Comparison of ENCODE assay signal across 8 cellular contexts in the genomic region with DNA sequence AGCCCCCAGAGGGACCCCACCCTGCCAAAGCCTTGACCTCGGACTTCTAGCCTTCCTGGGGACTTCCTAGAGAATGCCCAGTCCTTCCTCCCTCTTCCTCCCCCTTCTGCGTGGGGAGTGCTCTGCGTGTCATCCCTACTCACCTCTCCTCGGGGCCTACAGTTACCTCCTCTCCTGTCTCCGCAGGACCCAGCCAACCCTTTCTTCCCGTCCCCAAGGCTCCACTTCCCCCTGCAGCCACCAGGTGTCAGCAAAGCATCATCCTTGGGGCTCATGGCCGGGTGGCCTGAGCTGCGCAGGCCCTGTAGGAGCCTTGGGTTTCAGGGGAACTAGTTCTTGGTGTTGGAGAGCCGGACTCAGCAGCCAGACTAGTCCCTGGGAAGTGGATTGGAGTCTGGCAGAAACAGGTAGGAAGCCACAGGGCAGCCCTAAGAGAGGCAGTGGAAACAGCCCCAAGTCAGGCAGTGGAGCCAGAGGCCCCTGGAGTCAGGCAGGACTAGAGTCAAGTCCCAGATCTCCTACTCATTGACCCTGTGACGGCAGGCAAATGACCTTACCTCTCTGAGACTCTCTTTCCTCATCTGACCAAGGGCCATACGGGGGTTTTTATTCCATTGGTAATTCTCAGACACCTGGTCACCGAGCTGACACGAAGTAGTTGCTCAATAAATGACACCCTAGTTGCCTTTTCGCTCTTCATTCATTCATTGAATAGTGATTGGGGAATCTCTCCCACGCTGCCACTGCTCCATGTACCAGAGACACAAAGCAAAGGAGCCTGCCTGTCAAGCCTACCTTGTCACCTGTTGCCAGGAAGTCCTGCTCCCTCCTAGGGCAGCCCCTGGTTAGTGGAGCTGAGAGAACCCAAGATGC.
DNase-seq lines count a peak whose midpoint lies in the region; ATAC-seq and TF ChIP-seq lines count a peak whose summit lies in the region.
"Not testable (repeated sequence)": the region's sequence is repeated elsewhere in the genome, so short reads cannot be mapped to it uniquely, and the experiment has no call there.

No MANE protein-coding gene starts in this region.

- not testable (repeated sequence) for H3K27me3 ChIP-seq in body of pancreas, upper lobe of left lung

- H3K4me3 ChIP-seq in GM12864 (ENCODE audit: low read depth, low read length); body of pancreas; upper lobe of left lung: not testable (repeated sequence)

- TF ChIP-seq POLR2A in body of pancreas (IDR thresholded peaks at IDR 0.05); upper lobe of left lung (IDR thresholded peaks at IDR 0.05): not testable (repeated sequence)

- DNase-seq in GM12864 (ENCODE audit: low read depth): peak; percentile 51
- DNase-seq in NCI-H524 (lab: John Stamatoyannopoulos, UW): peak; percentile 68 to 80
- DNase-seq in activated CD4-positive, CD25-positive, alpha-beta regulatory T cell (lab: John Stamatoyannopoulos, UW): peak; percentile 41 to 65 (median 48)
- DNase-seq in body of pancreas: peak; percentile 78 to 84 (median 81)
- peak; percentile 89 for DNase-seq in hepatic stellate cell (ENCODE audit: low spot score)
- peak; percentile 67 for DNase-seq in putamen (ENCODE audit: low spot score)
- DNase-seq in upper lobe of left lung: peak; percentile 68 to 72

- WGBS in body of pancreas, 2 donors: 40 to 46% methylated on average over 12 to 15 of the region's 15 CpGs
- WGBS in upper lobe of left lung, 2 donors: 20 to 39% methylated on average over 10 to 14 of the region's 15 CpGs

- TF ChIP-seq CTCF in GM12864 (IDR thresholded peaks at IDR 0.05; ENCODE audit: low read depth, low read length, missing control alignments) (peak; percentile 98), body of pancreas (IDR thresholded peaks at IDR 0.05) (peak; percentile 92 to 99 (median 97)), upper lobe of left lung (IDR thresholded peaks at IDR 0.05) (peak; percentile 90 to 98 (median 96))

- not testable (repeated sequence) for H3K9me3 ChIP-seq in body of pancreas, upper lobe of left lung

- H3K4me1 ChIP-seq in body of pancreas, upper lobe of left lung: not testable (repeated sequence)

- H3K36me3 ChIP-seq in body of pancreas (replicated peaks in 1 of 2; ENCODE audit: insufficient read depth in 1 of 2, low read depth in 2 of 2): not testable (repeated sequence)
- H3K36me3 ChIP-seq in upper lobe of left lung: peaks cover 3 to 49% (median 34%) of the 10 kb centered on the region in 4 donors

- intact Hi-C loops in body of pancreas (cut with DNase I): not testable (repeated sequence)

- H3K27ac ChIP-seq in body of pancreas, upper lobe of left lung: not testable (repeated sequence)

- TF ChIP-seq EP300 in upper lobe of left lung (IDR thresholded peaks at IDR 0.05): not testable (repeated sequence)

- ATAC-seq in HG03354 (IDR thresholded peaks at IDR 0.05; ENCODE audit: poor library complexity, severe bottlenecking, unreplicated experiment) (peak; percentile 76), body of pancreas (peak; percentile 92), upper lobe of left lung (ENCODE audit: low FRiP score in 2 of 2) (peak; percentile 93 to 95)
